In genomic region chr17:36133629-36134259, GRCh38 we compare ENCODE assay signal across 18 cellular contexts. TPM values are rescaled to one million over a fixed set of nuclear protein-coding genes. Genes with fewer than 3 reads are reported as not detected.
DNase-seq lines count a peak whose midpoint lies in the region; ATAC-seq, FAIRE-seq and TF ChIP-seq lines count a peak whose summit lies in the region.
"Had no signal": no experiment of that assay in that cellular context is flagged by ENCODE, and none has a peak within 500 bp of the region (broad histone marks: within the 10 kb centered on the region; RNA-seq: fewer than 3 reads in every experiment).

No MANE protein-coding gene starts in this region.

- H3K36me3 ChIP-seq in endothelial cell of umbilical vein (ENCODE audit: control insufficient read depth in 2 of 2, extremely low read depth in 1 of 2, insufficient read depth in 2 of 2, low read length in 2 of 2) (no peaks in the 10 kb centered on the region), mucosa of descending colon (ENCODE audit: low read depth) (no peaks in the 10 kb centered on the region)
- H3K36me3 ChIP-seq: cardiac muscle cell, heart right ventricle had no signal

- no peak for FAIRE-seq in endothelial cell of umbilical vein (lab: Jason Lieb, UNC)
- FAIRE-seq: GM12891 had no signal

- no peak overlapping the region for H3K4me2 ChIP-seq in endothelial cell of umbilical vein (ENCODE audit: insufficient read depth, low read length)

- CTCF ChIA-PET in endothelial cell of umbilical vein (lab: Charles Lee) = interaction anchor here (0.5 to 1.8 kb wide), 3 partner anchors 10 to 175 kb away, joined by 3 to 5 read pairs (median 4); no protein-coding TSS in a partner anchor

- no peaks in the 10 kb centered on the region for H3K9me1 ChIP-seq in endothelial cell of umbilical vein (replicated peaks; ENCODE audit: control insufficient read depth, extremely low read depth, insufficient read depth, low read length)

- TF ChIP-seq CTCF in endothelial cell of umbilical vein (IDR thresholded peaks at IDR 0.05; ENCODE audit: extremely low read depth in 1 of 2, insufficient read depth in 1 of 2, low read depth in 1 of 2, low read length in 2 of 2) (no peak), mucosa of descending colon (IDR thresholded peaks at IDR 0.05) (no peak)

- TF ChIP-seq POLR2A in endothelial cell of umbilical vein (IDR thresholded peaks at IDR 0.05; ENCODE audit: low read depth, low read length) = no peak

- intact Hi-C loops in endothelial cell of umbilical vein (cut with micrococcal nuclease) = no loop called here
- intact Hi-C loops in mucosa of descending colon (cut with DNase I, micrococcal nuclease) = no loop called here

- dilution Hi-C loops in endothelial cell of umbilical vein (cut with MboI; ENCODE audit: extremely low pct_ligation_motif_present, low sequenced_read_pairs) = no loop called here

- H3K9ac ChIP-seq in endothelial cell of umbilical vein (replicated peaks; ENCODE audit: extremely low read depth, insufficient read depth, low read length) = no peak overlapping the region

- no peaks in the 10 kb centered on the region for H4K20me1 ChIP-seq in endothelial cell of umbilical vein (replicated peaks; ENCODE audit: control insufficient read depth, extremely low read depth, insufficient read depth, low read length)

- H2AFZ ChIP-seq in endothelial cell of umbilical vein (ENCODE audit: low read depth, low read length) = no peak overlapping the region

- H3K4me3 ChIP-seq in endothelial cell of umbilical vein (replicated peaks in 1 of 3; ENCODE audit: insufficient read depth in 1 of 3, low read depth in 1 of 3, low read length in 3 of 3) = no peak overlapping the region
- no peak overlapping the region for H3K4me3 ChIP-seq in mucosa of descending colon
- H3K4me3 ChIP-seq: cardiac muscle cell, heart right ventricle, psoas muscle, testis had no signal

- no peak overlapping the region for H3K27ac ChIP-seq in endothelial cell of umbilical vein (ENCODE audit: insufficient read depth, low read depth, low read length)
- H3K27ac ChIP-seq: cardiac muscle cell, heart right ventricle, psoas muscle, testis had no signal

- H3K4me1 ChIP-seq in endothelial cell of umbilical vein (ENCODE audit: control insufficient read depth, extremely low read depth, insufficient read depth, low read length) (no peaks in the 10 kb centered on the region), mucosa of descending colon (ENCODE audit: low read depth) (peaks cover 37% of the 10 kb centered on the region)
- H3K4me1 ChIP-seq: psoas muscle had no signal

- POLR2A ChIA-PET in endothelial cell of umbilical vein (lab: Charles Lee) = no interaction called here

- H3K9me3 ChIP-seq in endothelial cell of umbilical vein (replicated peaks; ENCODE audit: control insufficient read depth, insufficient read depth, low read length) = no peaks in the 10 kb centered on the region
- H3K9me3 ChIP-seq in mucosa of descending colon = no peaks in the 10 kb centered on the region
- H3K9me3 ChIP-seq: heart right ventricle, psoas muscle, testis had no signal

- peak; percentile 67 for ATAC-seq in mucosa of descending colon
- no peak for ATAC-seq in GM21825 (IDR thresholded peaks at IDR 0.05; ENCODE audit: unreplicated experiment)
- ATAC-seq: activated CD4-positive, CD25-positive, alpha-beta regulatory T cell treated with anti-CD3 and anti-CD28 coated beads, Interleukin-2, amount 50 U/mL, for 24 hours; naive thymus-derived CD4-positive, alpha-beta T cell; psoas muscle had no signal

- peaks cover 0 to 8% of the 10 kb centered on the region in 2 experiments for H3K27me3 ChIP-seq in endothelial cell of umbilical vein (ENCODE audit: control insufficient read depth in 2 of 2, insufficient read depth in 2 of 2, low read length in 2 of 2)
- H3K27me3 ChIP-seq: testis had no signal

- DNase-seq in DMS79 (lab: John Stamatoyannopoulos, UW) (peak; percentile 61), NCI-H345 (lab: John Stamatoyannopoulos, UW) (peak; percentile 79), endothelial cell of umbilical vein (ENCODE audit: low read depth, low spot score) (peak; percentile 25), mucosa of descending colon (peak in 1 of 3 donors; percentile 83), SK-N-DZ (ENCODE audit: low spot score) (no peak), MV-4-11 (lab: John Stamatoyannopoulos, UW) (no peak), HUDEP-2 (lab: John Stamatoyannopoulos, UW; ENCODE audit: unreplicated experiment in 76 of 76) (no peak)
- DNase-seq: naive thymus-derived CD4-positive, alpha-beta T cell; NCI-H2227 treated with DMSO at 0.1 percent for 48 hours; psoas muscle; testis had no signal

- no TSS peak for BruUV-seq in endothelial cell of umbilical vein (replicated peaks; lab: Mats Ljungman, UMichigan)

- H3K79me2 ChIP-seq in endothelial cell of umbilical vein (ENCODE audit: control insufficient read depth, insufficient read depth, low read length) = no peaks in the 10 kb centered on the region

TF ChIP-seq in endothelial cell of umbilical vein, 7 proteins besides CTCF, POLR2A, EP300 and RAD21:
- TF ChIP-seq POLR2AphosphoS5 (IDR thresholded peaks at IDR 0.05; ENCODE audit: insufficient read depth, low read depth, low read length) = no peak
- no peak for TF ChIP-seq GATA2 (IDR thresholded peaks at IDR 0.05; ENCODE audit: insufficient read depth, insufficient read length, low read depth, low read length)
- TF ChIP-seq JUN (IDR thresholded peaks at IDR 0.05; ENCODE audit: borderline replicate concordance, insufficient read depth, insufficient read length, low read depth) = no peak
- TF ChIP-seq EZH2 (IDR thresholded peaks at IDR 0.05; ENCODE audit: borderline replicate concordance, low read depth, low read length, severe bottlenecking) = no peak
- TF ChIP-seq MAX (IDR thresholded peaks at IDR 0.05; ENCODE audit: insufficient read depth, insufficient read length) = no peak
- TF ChIP-seq MYC (IDR thresholded peaks at IDR 0.05; ENCODE audit: low read depth, low read length) = no peak
- no peak for TF ChIP-seq FOS (IDR thresholded peaks at IDR 0.05; ENCODE audit: borderline replicate concordance, insufficient read depth, low read length)

RNA-seq across cellular contexts. Expression of gene CCL4, which starts 30.1 kb away (rescaled TPM):
- total RNA-seq in endothelial cell of umbilical vein = not detected in 2 replicates
- polyA plus RNA-seq in endothelial cell of umbilical vein = not detected in 2 replicates
- not detected in 2 replicates for polyA plus RNA-seq in endothelial cell of umbilical vein (2011; cell fraction: cytosol; rRNA removed)
- polyA plus RNA-seq in endothelial cell of umbilical vein (2011; cell fraction: nucleus; rRNA removed) = not detected in 2 replicates
- polyA plus RNA-seq in endothelial cell of umbilical vein (2012) = not detected in 2 replicates
- polyA minus RNA-seq in endothelial cell of umbilical vein = not detected in 2 replicates
- not detected for polyA minus RNA-seq in endothelial cell of umbilical vein (2011; cell fraction: cytosol; rRNA and poly(A)+ RNA removed)
- polyA minus RNA-seq in endothelial cell of umbilical vein (2011; cell fraction: nucleus; rRNA and poly(A)+ RNA removed) = not detected in 2 replicates
- total RNA-seq in mucosa of descending colon = 1 to 10 TPM; 3.7 to 8.8 (median 4.1) TPM
- polyA plus RNA-seq in SK-N-DZ (2014; cell fraction: cytosol; rRNA removed) = not detected in 2 replicates
- not detected in 2 replicates for polyA plus RNA-seq in SK-N-DZ (2014; cell fraction: nucleus; rRNA removed)
- total RNA-seq: cardiac muscle cell had no signal
- polyA plus RNA-seq: BJ, cardiac muscle cell had no signal

RNA-seq across cellular contexts. Expression of gene TBC1D3B, which starts 42.7 kb away (rescaled TPM):
- total RNA-seq in endothelial cell of umbilical vein (3.3 and 9.7 TPM in 2 replicates), mucosa of descending colon (10 to 100 TPM in 2 of 3 donors, 1 to 10 TPM in 1; 8.0 to 12.9 (median 10.8) TPM)
- polyA plus RNA-seq in endothelial cell of umbilical vein = 0.81 and 1.7 TPM in 2 replicates
- polyA plus RNA-seq in endothelial cell of umbilical vein (2011; cell fraction: cytosol; rRNA removed) = 0.99 and 1.2 TPM in 2 replicates
- 19.5 and 21.9 TPM in 2 replicates for polyA plus RNA-seq in endothelial cell of umbilical vein (2011; cell fraction: nucleus; rRNA removed)
- 1.2 and 2.9 TPM in 2 replicates for polyA plus RNA-seq in endothelial cell of umbilical vein (2012)
- polyA minus RNA-seq in endothelial cell of umbilical vein = 0.61 and 2.8 TPM in 2 replicates
- polyA minus RNA-seq in endothelial cell of umbilical vein (2011; cell fraction: cytosol; rRNA and poly(A)+ RNA removed) = not detected
- polyA minus RNA-seq in endothelial cell of umbilical vein (2011; cell fraction: nucleus; rRNA and poly(A)+ RNA removed) = 0.96 and 6.8 TPM in 2 replicates
- 0.90 TPM in 1 of 2 replicates, not detected in the other for polyA plus RNA-seq in SK-N-DZ (2014; cell fraction: cytosol; rRNA removed)
- polyA plus RNA-seq in SK-N-DZ (2014; cell fraction: nucleus; rRNA removed) = 1.8 and 15.5 TPM in 2 replicates
- total RNA-seq: M059J had no signal
- polyA plus RNA-seq: naive thymus-derived CD4-positive, alpha-beta T cell had no signal

RNA-seq across cellular contexts. Expression of gene CCL3, which starts 43.8 kb away (rescaled TPM):
- not detected in 2 replicates for total RNA-seq in endothelial cell of umbilical vein
- polyA plus RNA-seq in endothelial cell of umbilical vein = not detected in 2 replicates
- polyA plus RNA-seq in endothelial cell of umbilical vein (2011; cell fraction: cytosol; rRNA removed) = not detected in 2 replicates
- not detected in 2 replicates for polyA plus RNA-seq in endothelial cell of umbilical vein (2011; cell fraction: nucleus; rRNA removed)
- polyA plus RNA-seq in endothelial cell of umbilical vein (2012) = not detected in 2 replicates
- not detected in 2 replicates for polyA minus RNA-seq in endothelial cell of umbilical vein
- polyA minus RNA-seq in endothelial cell of umbilical vein (2011; cell fraction: cytosol; rRNA and poly(A)+ RNA removed) = not detected
- polyA minus RNA-seq in endothelial cell of umbilical vein (2011; cell fraction: nucleus; rRNA and poly(A)+ RNA removed) = not detected in 2 replicates
- total RNA-seq in mucosa of descending colon = 1 to 10 TPM; 1.5 to 4.3 (median 4.1) TPM
- not detected in 2 replicates for polyA plus RNA-seq in SK-N-DZ (2014; cell fraction: cytosol; rRNA removed)
- polyA plus RNA-seq in SK-N-DZ (2014; cell fraction: nucleus; rRNA removed) = not detected in 2 replicates
- total RNA-seq: cardiac muscle cell, M059J had no signal
- polyA plus RNA-seq: BJ; cardiac muscle cell; naive thymus-derived CD4-positive, alpha-beta T cell had no signal

Comparison
In these comparisons a context has a peak if more than half of its experiments do, and no peak if none do; other contexts are left out.
1. DNase-seq: peak in DMS79 (single experiment), NCI-H345 (single experiment) and endothelial cell of umbilical vein (single experiment); none in SK-N-DZ (single experiment), MV-4-11 (single experiment) and HUDEP-2 (0 of 76).